In the genomic region with DNA sequence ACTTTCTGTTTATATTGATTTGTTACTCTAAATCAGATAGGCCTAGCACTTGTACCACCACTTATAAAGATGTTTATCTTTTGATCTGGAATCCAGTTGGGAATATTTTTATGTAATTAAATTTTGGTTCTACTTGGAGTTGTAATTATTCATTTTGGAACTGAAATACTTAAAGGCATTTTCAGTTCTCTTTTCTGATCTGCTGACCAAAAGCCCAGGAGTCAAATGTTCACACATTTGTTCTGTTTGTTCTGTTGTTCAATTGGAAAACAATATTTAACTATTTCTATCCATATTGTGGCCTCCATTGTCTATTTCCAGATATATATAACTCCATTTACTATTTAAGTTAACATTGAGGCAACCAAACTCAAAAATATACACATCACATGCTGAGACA, we compare ENCODE assay signal across 39 cellular contexts.
"Had no signal": no experiment of that assay in that cellular context is flagged by ENCODE, and none has a peak within 500 bp of the region (broad histone marks: within the 10 kb centered on the region; RNA-seq: fewer than 3 reads in every experiment).

No MANE protein-coding gene starts in this region.

- FAIRE-seq: astrocyte, bronchial epithelial cell had no signal

- H3K9me3 Mint-ChIP-seq: activated naive CD4-positive, alpha-beta T cell treated with anti-CD3 and anti-CD28 coated beads, Interleukin-2, amount 10 ng/mL, durations not matched to agents 7 days and 5 days; activated naive CD8-positive, alpha-beta T cell treated with anti-CD3 and anti-CD28 coated beads, Interleukin-2, amount 10 ng/mL, durations not matched to agents 7 days and 5 days; activated naive CD8-positive, alpha-beta T cell treated with anti-CD3 and anti-CD28 coated beads, Interleukin-2, amount 50 U/mL, for 24 hours; activated T-cell treated with anti-CD3 and anti-CD28 coated beads, Interleukin-2, amount 50 U/mL, for 4 hours; activated T-helper 1 cell treated with anti-CD3 and anti-CD28 coated beads, Interleukin-12 subunit alpha, Interleukin-12 subunit beta, Interleukin-2, Interleukin-4 antibody, amounts not matched to agents 30 ng/mL and 10 ng/mL and 1 ng/mL, durations not matched to agents 14 hours and 24 hours and 36 hours; brain had no signal

- H3K27ac ChIP-seq: adrenal gland, ascending aorta, body of pancreas, brain microvascular endothelial cell, breast epithelium, cardiac muscle cell had no signal

- H3K4me3 Mint-ChIP-seq: activated naive CD4-positive, alpha-beta T cell treated with anti-CD3 and anti-CD28 coated beads for 36 hours; activated naive CD4-positive, alpha-beta T cell treated with anti-CD3 and anti-CD28 coated beads, Interleukin-2, amount 10 ng/mL, durations not matched to agents 7 days and 5 days; activated naive CD4-positive, alpha-beta T cell treated with anti-CD3 and anti-CD28 coated beads, Interleukin-2, amount 50 U/mL, for 24 hours; activated naive CD8-positive, alpha-beta T cell; activated naive CD8-positive, alpha-beta T cell treated with anti-CD3 and anti-CD28 coated beads, Interleukin-2, amount 10 ng/mL, durations not matched to agents 7 days and 5 days; activated naive CD8-positive, alpha-beta T cell treated with anti-CD3 and anti-CD28 coated beads, Interleukin-2, amount 50 U/mL, for 24 hours; activated T-cell treated with anti-CD3 and anti-CD28 coated beads, Interleukin-2, amount 50 U/mL, for 24 hours; activated T-cell treated with anti-CD3 and anti-CD28 coated beads, Interleukin-2, amount 50 U/mL, for 4 hours; activated T-cell treated with anti-CD3 and anti-CD28 coated beads, Interleukin-2, amount 50 U/mL, for 72 hours; activated T-helper 1 cell treated with anti-CD3 and anti-CD28 coated beads, Interleukin-12 subunit alpha, Interleukin-12 subunit beta, Interleukin-2, Interleukin-4 antibody, amounts not matched to agents 30 ng/mL and 10 ng/mL and 1 ng/mL, durations not matched to agents 14 hours and 24 hours and 36 hours; activated T-helper 17 cell treated with anti-CD3 and anti-CD28 coated beads, Interleukin-2, amount 50 U/mL, for 72 hours; brain; central memory CD8-positive, alpha-beta T cell had no signal

- H3K9me3 ChIP-seq: adrenal gland, ascending aorta, body of pancreas, breast epithelium had no signal

- H3K27me3 ChIP-seq: adrenal gland, ascending aorta, body of pancreas, brain microvascular endothelial cell, breast epithelium, cardiac muscle cell had no signal

- ATAC-seq: activated naive CD4-positive, alpha-beta T cell treated with anti-CD3 and anti-CD28 coated beads, Interleukin-2, amount 50 U/mL, for 72 hours; activated naive CD8-positive, alpha-beta T cell treated with anti-CD3 and anti-CD28 coated beads, Interleukin-2, amount 50 U/mL, for 24 hours; activated T-cell treated with anti-CD3 and anti-CD28 coated beads, Interleukin-2, amount 50 U/mL, for 4 hours; activated T-cell treated with anti-CD3 and anti-CD28 coated beads, Interleukin-2, amount 50 U/mL, for 72 hours; activated T-helper 17 cell treated with anti-CD3 and anti-CD28 coated beads, Interleukin-2, amount 50 U/mL, for 72 hours; body of pancreas had no signal

- H3K36me3 Mint-ChIP-seq: activated naive CD4-positive, alpha-beta T cell treated with anti-CD3 and anti-CD28 coated beads, Interleukin-2, amount 10 ng/mL, durations not matched to agents 7 days and 5 days; activated naive CD4-positive, alpha-beta T cell treated with anti-CD3 and anti-CD28 coated beads, Interleukin-2, amount 50 U/mL, for 24 hours; activated naive CD4-positive, alpha-beta T cell treated with anti-CD3 and anti-CD28 coated beads, Interleukin-2, amount 50 U/mL, for 72 hours; activated naive CD8-positive, alpha-beta T cell; activated naive CD8-positive, alpha-beta T cell treated with anti-CD3 and anti-CD28 coated beads, Interleukin-2, amount 10 ng/mL, durations not matched to agents 7 days and 5 days; brain had no signal

- H3K4me1 Mint-ChIP-seq: activated naive CD4-positive, alpha-beta T cell treated with anti-CD3 and anti-CD28 coated beads, Interleukin-2, amount 10 ng/mL, durations not matched to agents 7 days and 5 days; activated naive CD4-positive, alpha-beta T cell treated with anti-CD3 and anti-CD28 coated beads, Interleukin-2, amount 50 U/mL, for 24 hours; activated naive CD8-positive, alpha-beta T cell treated with anti-CD3 and anti-CD28 coated beads, Interleukin-2, amount 10 ng/mL, durations not matched to agents 7 days and 5 days; activated naive CD8-positive, alpha-beta T cell treated with anti-CD3 and anti-CD28 coated beads, Interleukin-2, amount 50 U/mL, for 24 hours; activated T-helper 17 cell treated with anti-CD3 and anti-CD28 coated beads, Interleukin-2, amount 50 U/mL, for 72 hours; brain; central memory CD8-positive, alpha-beta T cell had no signal

- H3K4me3 ChIP-seq: adrenal gland, ascending aorta, body of pancreas, breast epithelium, cardiac muscle cell had no signal

- H3K27me3 Mint-ChIP-seq: activated naive CD4-positive, alpha-beta T cell treated with anti-CD3 and anti-CD28 coated beads, Interleukin-2, amount 10 ng/mL, durations not matched to agents 7 days and 5 days; activated naive CD4-positive, alpha-beta T cell treated with anti-CD3 and anti-CD28 coated beads, Interleukin-2, amount 50 U/mL, for 24 hours; activated naive CD8-positive, alpha-beta T cell; activated naive CD8-positive, alpha-beta T cell treated with anti-CD3 and anti-CD28 coated beads, Interleukin-2, amount 10 ng/mL, durations not matched to agents 7 days and 5 days; activated naive CD8-positive, alpha-beta T cell treated with anti-CD3 and anti-CD28 coated beads, Interleukin-2, amount 50 U/mL, for 24 hours; activated T-cell treated with anti-CD3 and anti-CD28 coated beads, Interleukin-2, amount 50 U/mL, for 24 hours; activated T-helper 17 cell treated with anti-CD3 and anti-CD28 coated beads, Interleukin-2, amount 50 U/mL, for 72 hours; brain; central memory CD8-positive, alpha-beta T cell had no signal

- H3K36me3 ChIP-seq: adrenal gland, ascending aorta, brain microvascular endothelial cell, breast epithelium, cardiac muscle cell had no signal

- DNase-seq: activated effector memory CD4-positive, alpha-beta T cell treated with anti-CD3 and anti-CD28 coated beads, Interleukin-2, amount 50 U/mL, for 16 hours; activated effector memory CD4-positive, alpha-beta T cell treated with Interleukin-2 at 50 U/mL for 16 hours; activated gamma-delta T cell; activated gamma-delta T cell treated with Interleukin-2 at 50 U/mL for 16 hours; activated naive CD4-positive, alpha-beta T cell; activated naive CD4-positive, alpha-beta T cell treated with anti-CD3 and anti-CD28 coated beads for 36 hours; activated naive CD4-positive, alpha-beta T cell treated with anti-CD3 and anti-CD28 coated beads, Interleukin-2, amount 10 ng/mL, durations not matched to agents 7 days and 5 days; activated naive CD4-positive, alpha-beta T cell treated with anti-CD3 and anti-CD28 coated beads, Interleukin-2, amount 50 U/mL, for 16 hours; activated naive CD4-positive, alpha-beta T cell treated with Interleukin-2 at 50 U/mL for 16 hours; activated naive CD8-positive, alpha-beta T cell treated with anti-CD3 and anti-CD28 coated beads, Interleukin-2, amount 10 ng/mL, durations not matched to agents 7 days and 5 days; activated naive CD8-positive, alpha-beta T cell treated with anti-CD3 and anti-CD28 coated beads, Interleukin-2, amount 50 U/mL, for 24 hours; activated T-cell treated with anti-CD3 and anti-CD28 coated beads, Interleukin-2, amount 50 U/mL, for 1 hour; activated T-cell treated with anti-CD3 and anti-CD28 coated beads, Interleukin-2, amount 50 U/mL, for 24 hours; activated T-cell treated with anti-CD3 and anti-CD28 coated beads, Interleukin-2, amount 50 U/mL, for 4 hours; activated T-cell treated with anti-CD3 and anti-CD28 coated beads, Interleukin-2, amount 50 U/mL, for 48 hours; activated T-cell treated with anti-CD3 and anti-CD28 coated beads, Interleukin-2, amount 50 U/mL, for 72 hours; adrenal gland; amniotic stem cell; amygdala; anterior cingulate cortex; aorta; body of pancreas; brain microvascular endothelial cell; caudate nucleus; central memory CD4-positive, alpha-beta T cell; cerebellar nuclear complex had no signal

- H3K27ac Mint-ChIP-seq: activated naive CD4-positive, alpha-beta T cell treated with anti-CD3 and anti-CD28 coated beads for 36 hours; activated naive CD4-positive, alpha-beta T cell treated with anti-CD3 and anti-CD28 coated beads, Interleukin-2, amount 10 ng/mL, durations not matched to agents 7 days and 5 days; activated naive CD4-positive, alpha-beta T cell treated with anti-CD3 and anti-CD28 coated beads, Interleukin-2, amount 50 U/mL, for 24 hours; activated naive CD4-positive, alpha-beta T cell treated with anti-CD3 and anti-CD28 coated beads, Interleukin-2, amount 50 U/mL, for 72 hours; activated naive CD8-positive, alpha-beta T cell; activated naive CD8-positive, alpha-beta T cell treated with anti-CD3 and anti-CD28 coated beads, Interleukin-2, amount 10 ng/mL, durations not matched to agents 7 days and 5 days; activated naive CD8-positive, alpha-beta T cell treated with anti-CD3 and anti-CD28 coated beads, Interleukin-2, amount 50 U/mL, for 24 hours; activated T-cell treated with anti-CD3 and anti-CD28 coated beads, Interleukin-2, amount 50 U/mL, for 24 hours; activated T-cell treated with anti-CD3 and anti-CD28 coated beads, Interleukin-2, amount 50 U/mL, for 72 hours; activated T-helper 1 cell treated with anti-CD3 and anti-CD28 coated beads, Interleukin-12 subunit alpha, Interleukin-12 subunit beta, Interleukin-2, Interleukin-4 antibody, amounts not matched to agents 30 ng/mL and 10 ng/mL and 1 ng/mL, durations not matched to agents 14 hours and 24 hours and 36 hours; activated T-helper 17 cell treated with anti-CD3 and anti-CD28 coated beads, Interleukin-2, amount 50 U/mL, for 72 hours; activated T-helper 2 cell treated with anti-CD3 and anti-CD28 coated beads, Interferon-gamma antibody, Interleukin-2, Interleukin-4, amounts not matched to agents 10 μg/mL and 5 μg/mL and 100 μg/mL, durations not matched to agents 14 hours and 24 hours and 36 hours; brain had no signal

- H3K4me1 ChIP-seq: adrenal gland, ascending aorta, body of pancreas, breast epithelium had no signal
